In the genomic region with DNA sequence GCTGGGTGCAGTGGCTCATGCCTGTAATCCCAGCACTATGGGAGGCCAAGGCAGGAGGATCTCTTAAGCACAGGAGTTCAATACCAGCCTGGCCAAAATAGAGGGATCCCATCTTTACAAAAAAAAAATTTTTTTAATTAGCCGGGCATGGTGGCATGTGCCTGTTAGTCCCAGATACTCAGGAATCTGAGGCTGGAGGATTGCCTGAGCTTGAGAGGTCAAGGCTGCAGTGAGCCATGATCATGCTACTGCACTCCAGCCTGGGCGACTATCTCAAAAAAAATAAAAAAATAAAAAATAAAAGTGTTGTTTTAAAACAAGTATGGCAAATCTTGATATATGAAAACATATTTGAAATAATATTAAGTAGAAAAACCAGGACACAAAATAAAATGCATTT, we compare ENCODE assay signal across 35 cellular contexts.
"Had no signal": no experiment of that assay in that cellular context is flagged by ENCODE, and none has a peak within 500 bp of the region (broad histone marks: within the 10 kb centered on the region; RNA-seq: fewer than 3 reads in every experiment).

No MANE protein-coding gene starts in this region.

- H3K27me3 ChIP-seq: MG63 had no signal

- H3K9me3 ChIP-seq: MG63 had no signal

- H3K4me3 ChIP-seq: MG63 had no signal

- H3K36me3 ChIP-seq: MG63 had no signal

- DNase-seq: Karpas-422, Kasumi-1, KBM-7, KG1, MG63, MM.1S, MV-4-11, NCI-H1048, NCI-H1092, NCI-H1092 treated with DMSO at 0.1 percent for 48 hours, NCI-H1105, NCI-H1105 treated with DMSO at 0.1 percent for 48 hours, NCI-H1417, NCI-H1417 treated with DMSO at 0.1 percent for 48 hours, NCI-H1436, NCI-H1436 treated with DMSO at 0.1 percent for 48 hours, NCI-H146, NCI-H1694, NCI-H1694 treated with DMSO at 0.1 percent for 48 hours, NCI-H187, NCI-H187 treated with DMSO at 0.1 percent for 48 hours, NCI-H1930, NCI-H2029, NCI-H2029 treated with DMSO at 0.1 percent for 48 hours, NCI-H2081, NCI-H2081 treated with DMSO at 0.1 percent for 48 hours, NCI-H2107, NCI-H2171, NCI-H2171 treated with DMSO at 0.1 percent for 48 hours, NCI-H2227 treated with DMSO at 0.1 percent for 48 hours, NCI-H226, NCI-H345, NCI-H446, NCI-H446 treated with DMSO at 0.1 percent for 48 hours had no signal

- H3K27ac ChIP-seq: KMS-11 had no signal
